Comparison of ENCODE assay signal across 1 cellular context in the genomic region with DNA sequence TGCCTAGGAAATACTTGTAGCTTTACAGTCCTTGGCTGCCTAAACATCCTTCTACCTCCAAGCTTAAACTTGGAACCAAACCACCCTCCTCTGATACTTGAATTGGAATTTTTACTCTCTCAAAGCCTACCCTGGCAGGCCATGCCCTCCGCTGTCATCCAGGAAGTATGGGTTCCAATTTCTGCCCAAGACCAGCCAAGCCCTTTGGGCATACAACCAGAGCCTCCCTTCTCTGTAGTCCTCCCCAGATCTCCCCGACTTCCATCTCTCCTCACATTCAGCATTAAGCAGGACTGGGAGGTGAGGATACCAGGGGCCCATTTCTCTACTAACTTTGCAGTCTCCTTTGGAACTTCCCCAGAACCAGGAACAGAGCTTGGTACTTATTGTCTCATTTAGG.
TF ChIP-seq lines count a peak whose summit lies in the region.

No MANE protein-coding gene starts in this region.

TF ChIP-seq in WTC11, 78 proteins besides CTCF, POLR2A, EP300 and RAD21 (continued from another document):
- TF ChIP-seq, protein P1, sequence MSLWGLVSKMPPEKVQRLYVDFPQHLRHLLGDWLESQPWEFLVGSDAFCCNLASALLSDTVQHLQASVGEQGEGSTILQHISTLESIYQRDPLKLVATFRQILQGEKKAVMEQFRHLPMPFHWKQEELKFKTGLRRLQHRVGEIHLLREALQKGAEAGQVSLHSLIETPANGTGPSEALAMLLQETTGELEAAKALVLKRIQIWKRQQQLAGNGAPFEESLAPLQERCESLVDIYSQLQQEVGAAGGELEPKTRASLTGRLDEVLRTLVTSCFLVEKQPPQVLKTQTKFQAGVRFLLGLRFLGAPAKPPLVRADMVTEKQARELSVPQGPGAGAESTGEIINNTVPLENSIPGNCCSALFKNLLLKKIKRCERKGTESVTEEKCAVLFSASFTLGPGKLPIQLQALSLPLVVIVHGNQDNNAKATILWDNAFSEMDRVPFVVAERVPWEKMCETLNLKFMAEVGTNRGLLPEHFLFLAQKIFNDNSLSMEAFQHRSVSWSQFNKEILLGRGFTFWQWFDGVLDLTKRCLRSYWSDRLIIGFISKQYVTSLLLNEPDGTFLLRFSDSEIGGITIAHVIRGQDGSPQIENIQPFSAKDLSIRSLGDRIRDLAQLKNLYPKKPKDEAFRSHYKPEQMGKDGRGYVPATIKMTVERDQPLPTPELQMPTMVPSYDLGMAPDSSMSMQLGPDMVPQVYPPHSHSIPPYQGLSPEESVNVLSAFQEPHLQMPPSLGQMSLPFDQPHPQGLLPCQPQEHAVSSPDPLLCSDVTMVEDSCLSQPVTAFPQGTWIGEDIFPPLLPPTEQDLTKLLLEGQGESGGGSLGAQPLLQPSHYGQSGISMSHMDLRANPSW (CRISPR knock-in tag; conservative IDR thresholded peaks at IDR 0.05; ENCODE audit: low read depth) = no peak
- TF ChIP-seq JAZF1 (CRISPR knock-in tag; IDR thresholded peaks at IDR 0.05) (no peak), ZNF232 (CRISPR knock-in tag; IDR thresholded peaks at IDR 0.05) (no peak), ZNF317 (CRISPR knock-in tag; IDR thresholded peaks at IDR 0.05; ENCODE audit: borderline replicate concordance, low read depth) (no peak), ZNF219 (CRISPR knock-in tag; IDR thresholded peaks at IDR 0.05; ENCODE audit: borderline replicate concordance) (no peak), NFATC4 (CRISPR knock-in tag; IDR thresholded peaks at IDR 0.05) (no peak), CBFB (CRISPR knock-in tag; IDR thresholded peaks at IDR 0.05; ENCODE audit: low read depth) (no peak), SMAD3 (CRISPR knock-in tag; IDR thresholded peaks at IDR 0.05; ENCODE audit: borderline replicate concordance) (no peak), ESRRA (CRISPR knock-in tag; IDR thresholded peaks at IDR 0.05; ENCODE audit: borderline replicate concordance) (no peak), AR (CRISPR knock-in tag; IDR thresholded peaks at IDR 0.05) (no peak), NR3C1 (CRISPR knock-in tag; conservative IDR thresholded peaks at IDR 0.05; ENCODE audit: low read depth) (no peak), ARID4B (CRISPR knock-in tag; IDR thresholded peaks at IDR 0.05; ENCODE audit: borderline replicate concordance) (no peak)
- TF ChIP-seq, protein P2, sequence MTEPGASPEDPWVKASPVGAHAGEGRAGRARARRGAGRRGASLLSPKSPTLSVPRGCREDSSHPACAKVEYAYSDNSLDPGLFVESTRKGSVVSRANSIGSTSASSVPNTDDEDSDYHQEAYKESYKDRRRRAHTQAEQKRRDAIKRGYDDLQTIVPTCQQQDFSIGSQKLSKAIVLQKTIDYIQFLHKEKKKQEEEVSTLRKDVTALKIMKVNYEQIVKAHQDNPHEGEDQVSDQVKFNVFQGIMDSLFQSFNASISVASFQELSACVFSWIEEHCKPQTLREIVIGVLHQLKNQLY (CRISPR knock-in tag; IDR thresholded peaks at IDR 0.05) = no peak
- TF ChIP-seq, protein P3, sequence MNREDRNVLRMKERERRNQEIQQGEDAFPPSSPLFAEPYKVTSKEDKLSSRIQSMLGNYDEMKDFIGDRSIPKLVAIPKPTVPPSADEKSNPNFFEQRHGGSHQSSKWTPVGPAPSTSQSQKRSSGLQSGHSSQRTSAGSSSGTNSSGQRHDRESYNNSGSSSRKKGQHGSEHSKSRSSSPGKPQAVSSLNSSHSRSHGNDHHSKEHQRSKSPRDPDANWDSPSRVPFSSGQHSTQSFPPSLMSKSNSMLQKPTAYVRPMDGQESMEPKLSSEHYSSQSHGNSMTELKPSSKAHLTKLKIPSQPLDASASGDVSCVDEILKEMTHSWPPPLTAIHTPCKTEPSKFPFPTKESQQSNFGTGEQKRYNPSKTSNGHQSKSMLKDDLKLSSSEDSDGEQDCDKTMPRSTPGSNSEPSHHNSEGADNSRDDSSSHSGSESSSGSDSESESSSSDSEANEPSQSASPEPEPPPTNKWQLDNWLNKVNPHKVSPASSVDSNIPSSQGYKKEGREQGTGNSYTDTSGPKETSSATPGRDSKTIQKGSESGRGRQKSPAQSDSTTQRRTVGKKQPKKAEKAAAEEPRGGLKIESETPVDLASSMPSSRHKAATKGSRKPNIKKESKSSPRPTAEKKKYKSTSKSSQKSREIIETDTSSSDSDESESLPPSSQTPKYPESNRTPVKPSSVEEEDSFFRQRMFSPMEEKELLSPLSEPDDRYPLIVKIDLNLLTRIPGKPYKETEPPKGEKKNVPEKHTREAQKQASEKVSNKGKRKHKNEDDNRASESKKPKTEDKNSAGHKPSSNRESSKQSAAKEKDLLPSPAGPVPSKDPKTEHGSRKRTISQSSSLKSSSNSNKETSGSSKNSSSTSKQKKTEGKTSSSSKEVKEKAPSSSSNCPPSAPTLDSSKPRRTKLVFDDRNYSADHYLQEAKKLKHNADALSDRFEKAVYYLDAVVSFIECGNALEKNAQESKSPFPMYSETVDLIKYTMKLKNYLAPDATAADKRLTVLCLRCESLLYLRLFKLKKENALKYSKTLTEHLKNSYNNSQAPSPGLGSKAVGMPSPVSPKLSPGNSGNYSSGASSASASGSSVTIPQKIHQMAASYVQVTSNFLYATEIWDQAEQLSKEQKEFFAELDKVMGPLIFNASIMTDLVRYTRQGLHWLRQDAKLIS (CRISPR knock-in tag; IDR thresholded peaks at IDR 0.05; ENCODE audit: borderline replicate concordance) = no peak
TF ChIP-seq in WTC11: peak in this region for 0.
